In genomic region chr2:179331066-179331465, GRCh38 we compare ENCODE assay signal across 7 cellular contexts.
"Had no signal": no experiment of that assay in that cellular context is flagged by ENCODE, and none has a peak within 500 bp of the region (broad histone marks: within the 10 kb centered on the region; RNA-seq: fewer than 3 reads in every experiment).

No MANE protein-coding gene starts in this region.

- H3K36me3 Mint-ChIP-seq: IgD-negative memory B cell had no signal

- FAIRE-seq: H1, H54, HTR-8/SVneo had no signal

- H3K27ac Mint-ChIP-seq: GM23338, H9 had no signal

- H3K4me3 Mint-ChIP-seq: GM23338, H9 had no signal

- H3K4me3 ChIP-seq: GM23338 had no signal

- ATAC-seq: GM23338 had no signal

- DNase-seq: H9, HCEC 1CT had no signal

- H2AFZ ChIP-seq: GM23338 had no signal

- H3K4me2 ChIP-seq: GM23338 had no signal
